19 cellular contexts compared by ENCODE assay signal in genomic region chr5:81881595-81881994, GRCh38.
"Had no signal": no experiment of that assay in that cellular context is flagged by ENCODE, and none has a peak within 500 bp of the region (broad histone marks: within the 10 kb centered on the region; RNA-seq: fewer than 3 reads in every experiment).

No MANE protein-coding gene starts in this region.

- H3K4me1 ChIP-seq: colonic mucosa, gastrocnemius medialis, heart right ventricle, left lung, lower lobe of right lung had no signal

- H3K9me3 ChIP-seq: colonic mucosa, esophagus squamous epithelium, gastrocnemius medialis, heart right ventricle, left lung, lower lobe of right lung had no signal

- DNase-seq: colonic mucosa; cortex of kidney; effector CD8-positive, alpha-beta T cell; effector memory CD8-positive, alpha-beta T cell; esophagus squamous epithelium; foreskin fibroblast; foreskin melanocyte; gastrocnemius medialis; glutamatergic neuron; head of caudate nucleus; heart right ventricle; hippocampal formation; left cardiac atrium; left lung; left ventricle myocardium superior; lower lobe of right lung; mesenchymal stem cell; midbrain; naive thymus-derived CD4-positive, alpha-beta T cell had no signal

- H3K27me3 ChIP-seq: colonic mucosa, esophagus squamous epithelium, gastrocnemius medialis, heart right ventricle, left lung had no signal

- H3K36me3 ChIP-seq: colonic mucosa, esophagus squamous epithelium, gastrocnemius medialis, heart right ventricle, left lung, lower lobe of right lung had no signal

- H3K4me3 ChIP-seq: colonic mucosa, esophagus squamous epithelium, gastrocnemius medialis, heart right ventricle, left lung, lower lobe of right lung had no signal

- ATAC-seq: effector memory CD8-positive, alpha-beta T cell; gastrocnemius medialis; heart right ventricle; left cardiac atrium; left lung; left ventricle myocardium superior; lower lobe of right lung; naive thymus-derived CD4-positive, alpha-beta T cell had no signal
